In genomic region chr7:1085910-1086421, GRCh38 we compare ENCODE assay signal across 14 cellular contexts. TPM values are rescaled to one million over a fixed set of nuclear protein-coding genes. Genes with fewer than 3 reads are reported as not detected.
A peak's percentile ranks its signal among the peaks of the same experiment; 100 is the strongest.
DNase-seq lines count a peak whose midpoint lies in the region; ATAC-seq and TF ChIP-seq lines count a peak whose summit lies in the region.
"Had no signal": no experiment of that assay in that cellular context is flagged by ENCODE, and none has a peak within 500 bp of the region (broad histone marks: within the 10 kb centered on the region; RNA-seq: fewer than 3 reads in every experiment).

No MANE protein-coding gene starts in this region.

- H3K9me3 Mint-ChIP-seq in chondrocyte (ENCODE audit: low read depth): no peaks in the 10 kb centered on the region
- H3K9me3 Mint-ChIP-seq: mesothelial cell of epicardium had no signal

- H3K36me3 ChIP-seq in BLaER1 treated with 17β-estradiol and CSF1 and Interleukin-3, amounts not matched to agents 10 nM and 100 nM: 0 out of 22 replicates have a peak, but pooled peaks cover 0 to 3% (median 0%) of the 10 kb centered on the region in 11 experiments
- no peaks in the 10 kb centered on the region for H3K36me3 ChIP-seq in osteoblast (ENCODE audit: insufficient read depth, low read length)
- no peaks in the 10 kb centered on the region for H3K36me3 ChIP-seq in upper lobe of right lung
- H3K36me3 ChIP-seq: ovary had no signal

- H3K27me3 ChIP-seq in BLaER1 treated with 17β-estradiol and CSF1 and Interleukin-3, amounts not matched to agents 10 nM and 100 nM: peaks cover 0 to 6% (median 0%) of the 10 kb centered on the region in 11 experiments; a peak in 1 of 22 replicates
- H3K27me3 ChIP-seq in osteoblast (ENCODE audit: insufficient read depth, low read length) (no peaks in the 10 kb centered on the region), upper lobe of right lung (no peaks in the 10 kb centered on the region)
- H3K27me3 ChIP-seq: ovary had no signal

- peak overlapping the region in 4 of 11 experiments; percentile 17 to 72 (median 63); a peak in 5 of 22 replicates for H3K27ac ChIP-seq in BLaER1 treated with 17β-estradiol and CSF1 and Interleukin-3, amounts not matched to agents 10 nM and 100 nM
- peak overlapping the region; percentile 64 for H3K27ac ChIP-seq in osteoblast (ENCODE audit: low read depth, low read length)
- H3K27ac ChIP-seq in upper lobe of right lung: no peak overlapping the region
- H3K27ac ChIP-seq: ovary had no signal

- H3K4me2 ChIP-seq in BLaER1 treated with 17β-estradiol and CSF1 and Interleukin-3, amounts not matched to agents 10 nM and 100 nM: peak overlapping the region; percentile 81 to 97 (median 91)
- H3K4me2 ChIP-seq in osteoblast (ENCODE audit: insufficient read depth, low read length): peak overlapping the region; percentile 96

- TF ChIP-seq POLR2A in GM18505 (IDR thresholded peaks at IDR 0.05; ENCODE audit: borderline replicate concordance, extremely low read depth, insufficient read depth, insufficient read length): no peak

- H3K36me3 Mint-ChIP-seq in chondrocyte (ENCODE audit: low read depth): no peaks in the 10 kb centered on the region

- peak overlapping the region in 5 of 10 experiments; percentile 19 to 48 (median 32); a peak in 7 of 20 replicates for H3K4me3 ChIP-seq in BLaER1 treated with 17β-estradiol and CSF1 and Interleukin-3, amounts not matched to agents 10 nM and 100 nM
- H3K4me3 ChIP-seq in osteoblast (ENCODE audit: insufficient read depth, low read length): no peak overlapping the region
- H3K4me3 ChIP-seq in upper lobe of right lung: no peak overlapping the region

- H3K9ac ChIP-seq in BLaER1 treated with 17β-estradiol and CSF1 and Interleukin-3, amounts not matched to agents 10 nM and 100 nM: peak overlapping the region in 7 of 11 experiments; percentile 3 to 72 (median 42); a peak in 12 of 22 replicates

- H3K27me3 Mint-ChIP-seq in chondrocyte (ENCODE audit: low read depth): no peaks in the 10 kb centered on the region

- peak overlapping the region; percentile 94 for H3K27ac Mint-ChIP-seq in chondrocyte (ENCODE audit: unreplicated experiment)
- H3K27ac Mint-ChIP-seq: mesothelial cell of epicardium had no signal

- H3K79me2 ChIP-seq in osteoblast (ENCODE audit: insufficient read depth, low read length): no peaks in the 10 kb centered on the region

- TF ChIP-seq CTCF in chondrocyte (IDR thresholded peaks at IDR 0.05) (no peak), osteoblast (IDR thresholded peaks at IDR 0.05; ENCODE audit: extremely low read depth, low read depth, low read length) (no peak), upper lobe of right lung (IDR thresholded peaks at IDR 0.05) (no peak)

- no peaks in the 10 kb centered on the region for H3K9me3 ChIP-seq in BLaER1 treated with 17β-estradiol and CSF1 and Interleukin-3, amounts not matched to agents 10 nM and 100 nM (replicated peaks in 1 of 11)
- H3K9me3 ChIP-seq in osteoblast (ENCODE audit: low read depth, low read length): no peaks in the 10 kb centered on the region
- no peaks in the 10 kb centered on the region for H3K9me3 ChIP-seq in upper lobe of right lung
- H3K9me3 ChIP-seq: ovary had no signal

- H3K4me3 Mint-ChIP-seq in chondrocyte (ENCODE audit: unreplicated experiment): peak overlapping the region; percentile 80

- DNase-seq in HS-5 (ENCODE audit: low read depth) (peak; percentile 34), chondrocyte (ENCODE audit: low spot score) (no peak), osteoblast (ENCODE audit: insufficient read length, low spot score, missing footprints) (peak; percentile 94), upper lobe of right lung (no peak)
- no peak for DNase-seq in effector CD8-positive, alpha-beta T cell (lab: John Stamatoyannopoulos, UW)
- DNase-seq: AML-193, erythroblast, NCI-H2081 treated with DMSO at 0.1 percent for 48 hours, NCI-H69, ovary had no signal

- intact Hi-C loops in upper lobe of right lung (cut with DNase I): no loop called here

- no peak overlapping the region for H2AFZ ChIP-seq in osteoblast (ENCODE audit: low read length)

- peaks cover 55% of the 10 kb centered on the region for H3K4me1 Mint-ChIP-seq in chondrocyte (ENCODE audit: low read depth)

- peaks cover 46 to 91% (median 77%) of the 10 kb centered on the region in 10 experiments for H3K4me1 ChIP-seq in BLaER1 treated with 17β-estradiol and CSF1 and Interleukin-3, amounts not matched to agents 10 nM and 100 nM
- peaks cover 34% of the 10 kb centered on the region for H3K4me1 ChIP-seq in osteoblast (ENCODE audit: insufficient read depth, low read length)
- peaks cover 23% of the 10 kb centered on the region for H3K4me1 ChIP-seq in upper lobe of right lung

- peaks cover 0 to 90% (median 31%) of the 10 kb centered on the region in 11 experiments; a peak in 17 of 22 replicates for H4K20me1 ChIP-seq in BLaER1 treated with 17β-estradiol and CSF1 and Interleukin-3, amounts not matched to agents 10 nM and 100 nM
- H4K20me1 ChIP-seq in osteoblast (ENCODE audit: insufficient read depth, low read length): no peaks in the 10 kb centered on the region

- no peak for ATAC-seq in upper lobe of right lung
- ATAC-seq in GM18505 (IDR thresholded peaks at IDR 0.05; ENCODE audit: unreplicated experiment): no peak
- ATAC-seq in GM19467 (IDR thresholded peaks at IDR 0.05; ENCODE audit: unreplicated experiment): no peak

RNA-seq across cellular contexts. Expression of gene GPER1, which starts 1.9 kb away (rescaled TPM):
- total RNA-seq in chondrocyte (5.7 to 9.9 TPM (median 9.5 TPM) in 3 replicates), osteoblast (10.3 and 10.5 TPM in 2 replicates), upper lobe of right lung (11.1 TPM)

RNA-seq across cellular contexts. Expression of gene GPR146, which starts 41.6 kb away (rescaled TPM):
- total RNA-seq in chondrocyte (1.4 to 4.4 TPM (median 3.8 TPM) in 3 replicates), osteoblast (3.5 and 5.1 TPM in 2 replicates), upper lobe of right lung (40.0 TPM)

Comparison
In these comparisons a context has a peak if more than half of its experiments do, and no peak if none do; other contexts are left out.
1. DNase-seq: peak in HS-5 (single experiment) and osteoblast (single experiment); none in chondrocyte (single experiment), upper lobe of right lung (single experiment) and effector CD8-positive, alpha-beta T cell (single experiment).